14 cellular contexts compared by ENCODE assay signal in the genomic region with DNA sequence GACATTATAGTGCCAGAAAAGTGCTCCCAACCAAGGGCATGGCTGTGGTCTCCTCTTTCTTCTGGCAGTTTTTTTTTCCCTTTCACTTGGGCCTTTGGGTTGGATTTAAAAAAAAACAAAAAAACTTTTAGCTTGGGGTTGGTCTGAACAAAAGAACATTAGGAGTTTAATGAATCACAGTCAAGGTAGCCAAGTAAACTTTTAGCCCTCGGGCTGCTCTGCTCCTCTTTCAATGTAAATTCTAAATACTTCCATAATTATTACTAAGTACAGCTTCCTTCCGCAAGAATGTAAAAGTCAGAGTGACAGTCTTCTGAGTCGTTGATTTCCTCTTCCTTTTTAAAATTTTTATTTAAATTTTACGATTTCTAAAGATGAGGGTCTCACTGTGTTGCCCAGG.
A peak's percentile ranks its signal among the peaks of the same experiment; 100 is the strongest.
DNase-seq lines count a peak whose midpoint lies in the region; ATAC-seq and TF ChIP-seq lines count a peak whose summit lies in the region.
"Had no signal": no experiment of that assay in that cellular context is flagged by ENCODE, and none has a peak within 500 bp of the region (broad histone marks: within the 10 kb centered on the region; RNA-seq: fewer than 3 reads in every experiment).

No MANE protein-coding gene starts in this region.

- peak; percentile 9 for DNase-seq in HCEC 1CT
- DNase-seq in RWPE2 (ENCODE audit: low spot score): no peak
- peak; percentile 29 for DNase-seq in renal cortical epithelial cell (ENCODE audit: low read depth)
- DNase-seq in HUDEP-2 (lab: John Stamatoyannopoulos, UW; ENCODE audit: unreplicated experiment in 76 of 76): no peak
- DNase-seq in stimulated activated CD4-positive, alpha-beta T cell treated with anti-CD3 and anti-CD28 coated beads, Interleukin-15, amount 100 ng/mL, for 24 hours: no peak
- no peak for DNase-seq in naive thymus-derived CD8-positive, alpha-beta T cell
- DNase-seq: ACHN, AML-193, DMS 273 treated with DMSO at 0.1 percent for 48 hours, NCI-H1436 treated with DMSO at 0.1 percent for 48 hours, NCI-H2081 treated with DMSO at 0.1 percent for 48 hours, SIG-M5 had no signal

- POLR2A ChIA-PET in naive thymus-derived CD8-positive, alpha-beta T cell (lab: Charles Lee): no interaction called here

- H3K9me3 Mint-ChIP-seq in naive thymus-derived CD8-positive, alpha-beta T cell: no peaks in the 10 kb centered on the region
- H3K9me3 Mint-ChIP-seq: CD14-positive monocyte had no signal

- peaks cover 0 to 16% (median 4%) of the 10 kb centered on the region in 4 donors for H3K4me1 Mint-ChIP-seq in naive thymus-derived CD8-positive, alpha-beta T cell

- peak overlapping the region; percentile 43 for H3K27ac ChIP-seq in RWPE2 (ENCODE audit: poor library complexity, severe bottlenecking)

- ATAC-seq in RWPE2 (ENCODE audit: low read depth): peak; percentile 51; the same call in 2 of the 3 replicates
- no peak for ATAC-seq in naive thymus-derived CD8-positive, alpha-beta T cell

- no peak overlapping the region for H3K4me3 Mint-ChIP-seq in naive thymus-derived CD8-positive, alpha-beta T cell
- H3K4me3 Mint-ChIP-seq: CD14-positive monocyte had no signal

- H3K9me3 ChIP-seq in RWPE2 (ENCODE audit: severe bottlenecking) (no peaks in the 10 kb centered on the region), endocrine pancreas (ENCODE audit: control insufficient read depth, low read length) (no peaks in the 10 kb centered on the region)

- H3K36me3 ChIP-seq in RWPE2 (ENCODE audit: low read depth): peaks cover 4% of the 10 kb centered on the region; the same call in 1 of the 2 replicates
- H3K36me3 ChIP-seq in endocrine pancreas (ENCODE audit: control insufficient read depth, insufficient read depth, low read length): no peaks in the 10 kb centered on the region

- H3K4me3 ChIP-seq in RWPE2 (ENCODE audit: severe bottlenecking) (no peak overlapping the region), endocrine pancreas (ENCODE audit: control insufficient read depth, insufficient read depth, low read length) (peak overlapping the region; percentile 5)

- no peak overlapping the region for H3K9ac ChIP-seq in endocrine pancreas (ENCODE audit: control insufficient read depth, insufficient read depth, low read length)

- no peaks in the 10 kb centered on the region for H3K27me3 Mint-ChIP-seq in naive thymus-derived CD8-positive, alpha-beta T cell

- H3K27me3 ChIP-seq in RWPE2 (ENCODE audit: insufficient read depth, poor library complexity, severe bottlenecking) (no peaks in the 10 kb centered on the region), endocrine pancreas (ENCODE audit: control insufficient read depth, insufficient read depth, low read length) (no peaks in the 10 kb centered on the region)

- H3K4me1 ChIP-seq in RWPE2 (ENCODE audit: insufficient read depth, poor library complexity, severe bottlenecking) (peaks cover 4% of the 10 kb centered on the region), endocrine pancreas (ENCODE audit: control insufficient read depth, insufficient read depth, low read length) (no peaks in the 10 kb centered on the region)

- H3K27ac Mint-ChIP-seq in naive thymus-derived CD8-positive, alpha-beta T cell: no peak overlapping the region
- H3K27ac Mint-ChIP-seq: CD14-positive monocyte had no signal

- no peak for TF ChIP-seq CTCF in RWPE2 (IDR thresholded peaks at IDR 0.05; ENCODE audit: poor library complexity, severe bottlenecking)

- peaks cover 7 to 79% (median 11%) of the 10 kb centered on the region in 3 donors for H3K36me3 Mint-ChIP-seq in naive thymus-derived CD8-positive, alpha-beta T cell

Comparison
In these comparisons a context has a peak if more than half of its experiments do, and no peak if none do; other contexts are left out.
1. DNase-seq: peak in HCEC 1CT (single experiment) and renal cortical epithelial cell (single experiment); none in RWPE2 (single experiment), HUDEP-2 (0 of 76), stimulated activated CD4-positive, alpha-beta T cell treated with anti-CD3 and anti-CD28 coated beads, Interleukin-15, amount 100 ng/mL, for 24 hours (single experiment) and naive thymus-derived CD8-positive, alpha-beta T cell (0 of 10).